Comparison of ENCODE assay signal across 8 cellular contexts in genomic region chr6:169701953-169702639, GRCh38. TPM values are rescaled to one million over a fixed set of nuclear protein-coding genes. Genes with fewer than 3 reads are reported as not detected.
DNase-seq lines count a peak whose midpoint lies in the region; ATAC-seq and TF ChIP-seq lines count a peak whose summit lies in the region.

C6orf120 (plus strand) TSS chr6:169702126; CDS start chr6:169702460, 334 bp downstream.
WDR27 (minus strand) TSS chr6:169702029; CDS start chr6:169689005, 13,024 bp downstream.

- H3K27ac ChIP-seq in left ventricle myocardium inferior (replicated peaks) (peak within 1 kb of the TSS; percentile 96), prostate gland (peak within 1 kb of the TSS; percentile 95), urinary bladder (ENCODE audit: low read depth) (peak within 1 kb of the TSS; percentile 94)

- H3K36me3 ChIP-seq in left ventricle myocardium inferior (peaks cover 14% of the 10 kb centered on the region), prostate gland (no peaks in the 10 kb centered on the region), urinary bladder (ENCODE audit: insufficient read depth) (no peaks in the 10 kb centered on the region)

- in situ Hi-C loops in GM13976 (cut with MboI; ENCODE audit: low sequenced_read_pairs, unreplicated experiment), result no loop called here

- TF ChIP-seq CTCF in GM13976 (IDR thresholded peaks at IDR 0.05; ENCODE audit: borderline replicate concordance, control extremely low read depth, extremely low read depth, insufficient read depth, missing control alignments), result no peak
- TF ChIP-seq CTCF in left ventricle myocardium inferior (IDR thresholded peaks at IDR 0.05; ENCODE audit: borderline replicate concordance), result peak; percentile 14
- peak in 1 of 4 experiments; percentile 20 for TF ChIP-seq CTCF in prostate gland (IDR thresholded peaks at IDR 0.05)

- ATAC-seq in HG02870 (IDR thresholded peaks at IDR 0.05; ENCODE audit: unreplicated experiment), result peak; percentile 91

- TF ChIP-seq POLR2A in prostate gland (IDR thresholded peaks at IDR 0.05), result peak; percentile 94

- under 1% methylated on average over 59 of the region's 73 CpGs for WGBS in prostate gland
- under 1% methylated on average over 73 of the region's 73 CpGs for WGBS in urinary bladder

- H3K4me1 ChIP-seq in left ventricle myocardium inferior, result peaks cover 59% of the 10 kb centered on the region
- H3K4me1 ChIP-seq in prostate gland (replicated peaks), result no peaks in the 10 kb centered on the region
- H3K4me1 ChIP-seq in urinary bladder (ENCODE audit: insufficient read depth), result no peaks in the 10 kb centered on the region

- H3K27me3 ChIP-seq in left ventricle myocardium inferior (ENCODE audit: low read depth), result no peaks in the 10 kb centered on the region
- H3K27me3 ChIP-seq in prostate gland (replicated peaks; ENCODE audit: insufficient read depth), result no peaks in the 10 kb centered on the region

- peak within 1 kb of the TSS; percentile 96 for H3K4me3 ChIP-seq in left ventricle myocardium inferior
- peak within 1 kb of the TSS; percentile 95 to 97 for H3K4me3 ChIP-seq in prostate gland
- peak within 1 kb of the TSS; percentile 88 for H3K4me3 ChIP-seq in urinary bladder (ENCODE audit: low read depth, low read length)

- DNase-seq in GM13976 (ENCODE audit: low spot score), result peak; percentile 97
- DNase-seq in NCI-H146 treated with DMSO at 0.1 percent for 48 hours (lab: John Stamatoyannopoulos, UW; ENCODE audit: unreplicated experiment), result peak; percentile 95
- peak; percentile 94 for DNase-seq in amniotic stem cell (lab: John Stamatoyannopoulos, UW)
- peak; percentile 96 for DNase-seq in left ventricle myocardium inferior
- DNase-seq in prostate gland (ENCODE audit: low spot score), result peak; percentile 93

- H3K9me3 ChIP-seq in left ventricle myocardium inferior (replicated peaks) (no peaks in the 10 kb centered on the region), prostate gland (no peaks in the 10 kb centered on the region)

- intact Hi-C loops in T-helper 1 cell treated with Interleukin-12 subunit alpha and Interleukin-12 subunit beta and Interleukin-4 antibody, amounts not matched to agents 30 ng/mL and 1 ng/mL, for 36 hours (cut with micrococcal nuclease), result loop anchor here (1.0 to 5.0 kb wide), 11 partner anchors 21 to 882 kb away; partner anchors contain the start of genes DYNLT2, ERMARD, FAM120B and PDCD2
- intact Hi-C loops in left ventricle myocardium inferior (cut with micrococcal nuclease) (no loop called here), prostate gland (cut with DNase I) (loop anchor here (1.0 kb wide), 1 partner anchor 22 kb away; the partner anchor contains the start of gene PHF10)

RNA-seq across cellular contexts. Expression of gene C6orf120, which starts in this region (rescaled TPM):
- total RNA-seq in T-helper 1 cell treated with Interleukin-12 subunit alpha and Interleukin-12 subunit beta and Interleukin-4 antibody, amounts not matched to agents 30 ng/mL and 1 ng/mL, for 36 hours, result 20.8 and 21.9 TPM in 2 replicates
- total RNA-seq in left ventricle myocardium inferior (14.0 TPM), prostate gland (10 to 100 TPM; 23.6 to 41.8 TPM), urinary bladder (48.2 TPM)
- 21.7 TPM for polyA plus RNA-seq in urinary bladder

RNA-seq across cellular contexts. Expression of gene WDR27, which starts in this region (rescaled TPM):
- 17.7 and 19.6 TPM in 2 replicates for total RNA-seq in T-helper 1 cell treated with Interleukin-12 subunit alpha and Interleukin-12 subunit beta and Interleukin-4 antibody, amounts not matched to agents 30 ng/mL and 1 ng/mL, for 36 hours
- total RNA-seq in left ventricle myocardium inferior (9.1 TPM), prostate gland (10 to 100 TPM; 17.8 to 53.1 TPM), urinary bladder (54.5 TPM)
- polyA plus RNA-seq in urinary bladder, result 15.9 TPM

Comparison
In these comparisons a context has a peak if more than half of its experiments do, and no peak if none do; other contexts are left out.
1. Peak in every context shown above with its lines: DNase-seq, ATAC-seq, H3K4me3 ChIP-seq and H3K27ac ChIP-seq.